In the genomic region with DNA sequence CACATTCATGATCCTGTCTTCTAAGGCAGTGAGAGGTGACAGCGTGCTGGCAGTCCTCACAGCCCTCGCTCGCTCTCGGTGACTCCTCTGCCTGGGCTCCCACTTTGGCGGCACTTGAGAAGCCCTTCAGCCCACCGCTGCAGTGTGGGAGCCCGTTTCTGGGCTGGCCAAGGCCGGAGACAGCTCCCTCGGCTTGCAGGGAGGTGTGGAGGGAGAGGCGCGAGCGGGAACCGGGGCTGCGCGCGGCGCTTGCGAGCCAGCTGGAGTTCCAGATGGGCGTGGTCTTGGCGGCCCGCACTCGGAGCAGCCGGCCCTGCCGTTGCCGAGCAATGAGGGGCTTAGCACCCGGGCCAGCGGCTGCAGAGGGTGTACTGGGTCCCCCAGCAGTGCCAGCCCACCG, we compare ENCODE assay signal across 1 cellular context.
TF ChIP-seq lines count a peak whose summit lies in the region.

No MANE protein-coding gene starts in this region.

TF ChIP-seq in HepG2, 621 proteins besides CTCF, POLR2A, EP300 and RAD21 (continued from another document):
- TF ChIP-seq ZNF687 (CRISPR knock-in tag; IDR thresholded peaks at IDR 0.05) (peak; percentile 50), ZFX (CRISPR knock-in tag; IDR thresholded peaks at IDR 0.05; ENCODE audit: low read depth) (0 out of 2 replicates have a peak, but pooled peaks have one; percentile 33)
